1 cellular context compared by ENCODE assay signal in the genomic region with DNA sequence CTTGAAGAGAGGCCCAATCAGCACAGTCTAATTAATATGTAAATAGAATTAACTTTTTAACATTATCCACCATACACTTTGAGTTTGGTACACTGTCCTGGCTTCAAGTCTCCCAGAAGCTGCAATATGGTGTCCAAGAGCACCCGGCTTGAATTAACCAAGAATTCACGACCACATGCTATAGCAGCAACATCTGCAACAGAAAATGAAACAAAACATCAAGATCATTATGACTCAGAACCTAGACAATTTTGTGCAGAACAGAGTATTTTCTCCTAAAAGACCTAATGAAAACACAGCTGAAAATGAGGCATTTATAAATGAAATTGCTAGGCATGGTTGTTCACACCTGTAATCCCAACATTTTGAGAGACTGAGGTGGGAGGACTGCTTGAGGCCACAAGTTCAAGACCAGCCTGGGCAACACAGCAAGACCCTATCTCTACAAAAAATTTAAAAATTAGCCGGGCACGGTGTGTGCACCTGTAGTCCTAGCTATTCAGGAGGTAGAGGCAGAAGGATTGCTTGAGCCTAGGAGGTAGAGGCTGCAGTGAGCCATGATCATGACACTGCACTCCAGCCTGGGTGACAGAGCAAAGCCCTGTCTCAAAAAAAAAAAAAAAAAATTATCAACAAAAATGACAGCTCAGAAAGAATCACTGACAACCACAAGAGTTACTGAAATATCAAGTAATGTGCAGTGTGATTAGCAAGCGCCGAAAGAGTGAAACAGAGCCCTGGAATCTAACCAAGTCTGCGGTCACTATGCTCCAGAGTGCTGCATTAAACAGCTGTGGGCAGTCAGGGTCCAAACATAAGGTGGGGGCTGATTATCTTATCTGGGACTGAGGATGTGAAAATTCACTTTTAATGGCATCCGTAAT.
TF ChIP-seq lines count a peak whose summit lies in the region.

No MANE protein-coding gene starts in this region.

TF ChIP-seq in A549, 52 proteins besides CTCF, POLR2A, EP300 and RAD21 (continued from another document):
- TF ChIP-seq, protein P1, sequence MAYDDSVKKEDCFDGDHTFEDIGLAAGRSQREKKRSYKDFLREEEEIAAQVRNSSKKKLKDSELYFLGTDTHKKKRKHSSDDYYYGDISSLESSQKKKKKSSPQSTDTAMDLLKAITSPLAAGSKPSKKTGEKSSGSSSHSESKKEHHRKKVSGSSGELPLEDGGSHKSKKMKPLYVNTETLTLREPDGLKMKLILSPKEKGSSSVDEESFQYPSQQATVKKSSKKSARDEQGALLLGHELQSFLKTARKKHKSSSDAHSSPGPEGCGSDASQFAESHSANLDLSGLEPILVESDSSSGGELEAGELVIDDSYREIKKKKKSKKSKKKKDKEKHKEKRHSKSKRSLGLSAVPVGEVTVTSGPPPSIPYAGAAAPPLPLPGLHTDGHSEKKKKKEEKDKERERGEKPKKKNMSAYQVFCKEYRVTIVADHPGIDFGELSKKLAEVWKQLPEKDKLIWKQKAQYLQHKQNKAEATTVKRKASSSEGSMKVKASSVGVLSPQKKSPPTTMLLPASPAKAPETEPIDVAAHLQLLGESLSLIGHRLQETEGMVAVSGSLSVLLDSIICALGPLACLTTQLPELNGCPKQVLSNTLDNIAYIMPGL (CRISPR knock-in tag; IDR thresholded peaks at IDR 0.05; ENCODE audit: borderline replicate concordance): no peak
- TF ChIP-seq, protein P2, sequence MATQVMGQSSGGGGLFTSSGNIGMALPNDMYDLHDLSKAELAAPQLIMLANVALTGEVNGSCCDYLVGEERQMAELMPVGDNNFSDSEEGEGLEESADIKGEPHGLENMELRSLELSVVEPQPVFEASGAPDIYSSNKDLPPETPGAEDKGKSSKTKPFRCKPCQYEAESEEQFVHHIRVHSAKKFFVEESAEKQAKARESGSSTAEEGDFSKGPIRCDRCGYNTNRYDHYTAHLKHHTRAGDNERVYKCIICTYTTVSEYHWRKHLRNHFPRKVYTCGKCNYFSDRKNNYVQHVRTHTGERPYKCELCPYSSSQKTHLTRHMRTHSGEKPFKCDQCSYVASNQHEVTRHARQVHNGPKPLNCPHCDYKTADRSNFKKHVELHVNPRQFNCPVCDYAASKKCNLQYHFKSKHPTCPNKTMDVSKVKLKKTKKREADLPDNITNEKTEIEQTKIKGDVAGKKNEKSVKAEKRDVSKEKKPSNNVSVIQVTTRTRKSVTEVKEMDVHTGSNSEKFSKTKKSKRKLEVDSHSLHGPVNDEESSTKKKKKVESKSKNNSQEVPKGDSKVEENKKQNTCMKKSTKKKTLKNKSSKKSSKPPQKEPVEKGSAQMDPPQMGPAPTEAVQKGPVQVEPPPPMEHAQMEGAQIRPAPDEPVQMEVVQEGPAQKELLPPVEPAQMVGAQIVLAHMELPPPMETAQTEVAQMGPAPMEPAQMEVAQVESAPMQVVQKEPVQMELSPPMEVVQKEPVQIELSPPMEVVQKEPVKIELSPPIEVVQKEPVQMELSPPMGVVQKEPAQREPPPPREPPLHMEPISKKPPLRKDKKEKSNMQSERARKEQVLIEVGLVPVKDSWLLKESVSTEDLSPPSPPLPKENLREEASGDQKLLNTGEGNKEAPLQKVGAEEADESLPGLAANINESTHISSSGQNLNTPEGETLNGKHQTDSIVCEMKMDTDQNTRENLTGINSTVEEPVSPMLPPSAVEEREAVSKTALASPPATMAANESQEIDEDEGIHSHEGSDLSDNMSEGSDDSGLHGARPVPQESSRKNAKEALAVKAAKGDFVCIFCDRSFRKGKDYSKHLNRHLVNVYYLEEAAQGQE (IDR thresholded peaks at IDR 0.05): no peak
- no peak for TF ChIP-seq JUN (IDR thresholded peaks at IDR 0.05)
- TF ChIP-seq HOXB13 (CRISPR knock-in tag; IDR thresholded peaks at IDR 0.05; ENCODE audit: low read depth): no peak
- TF ChIP-seq CEBPB (IDR thresholded peaks at IDR 0.05): no peak
- TF ChIP-seq NR3C1 (IDR thresholded peaks at IDR 0.05): no peak
- TF ChIP-seq RCOR1 (IDR thresholded peaks at IDR 0.05; ENCODE audit: low read depth, low read length): no peak
- TF ChIP-seq, protein P3, sequence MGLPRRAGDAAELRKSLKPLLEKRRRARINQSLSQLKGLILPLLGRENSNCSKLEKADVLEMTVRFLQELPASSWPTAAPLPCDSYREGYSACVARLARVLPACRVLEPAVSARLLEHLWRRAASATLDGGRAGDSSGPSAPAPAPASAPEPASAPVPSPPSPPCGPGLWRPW (IDR thresholded peaks at IDR 0.05): no peak
- TF ChIP-seq KDM5A (IDR thresholded peaks at IDR 0.05): no peak
- no peak for TF ChIP-seq CHD4 (IDR thresholded peaks at IDR 0.05; ENCODE audit: borderline replicate concordance)
- TF ChIP-seq MYC (IDR thresholded peaks at IDR 0.05; ENCODE audit: borderline replicate concordance, low read length): no peak
TF ChIP-seq in A549: peak in this region for 0.
